ENCODE assay signal across 12 cellular contexts in the genomic region with DNA sequence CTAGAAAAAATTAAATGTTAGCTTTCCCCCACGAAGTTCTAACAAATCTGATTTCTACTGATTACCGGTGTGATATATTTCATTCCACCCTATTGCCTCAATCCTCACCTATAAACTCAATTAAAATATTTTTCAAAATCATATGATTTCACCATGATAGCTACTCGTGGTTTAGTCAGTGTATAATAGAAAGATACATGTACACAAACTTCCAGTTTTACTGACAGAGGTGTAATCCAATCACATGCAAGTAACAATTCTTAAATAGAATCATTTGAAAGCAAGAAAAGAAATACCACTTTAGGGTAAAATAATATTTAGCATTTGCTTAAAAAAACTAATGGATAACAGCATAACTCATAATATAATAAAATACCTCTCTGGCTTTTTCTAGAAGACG. TPM values are rescaled to one million over a fixed set of nuclear protein-coding genes. Genes with fewer than 3 reads are reported as not detected.
"Had no signal": no experiment of that assay in that cellular context is flagged by ENCODE, and none has a peak within 500 bp of the region (broad histone marks: within the 10 kb centered on the region; RNA-seq: fewer than 3 reads in every experiment).

No MANE protein-coding gene starts in this region.

- H3K9me3 ChIP-seq: HAP-1 had no signal

- H3K9me3 Mint-ChIP-seq: HFFc6 had no signal

- H3K4me1 ChIP-seq: HAP-1 had no signal

- H3K4me3 ChIP-seq: GM23248, HAP-1, K562 had no signal

- FAIRE-seq: K562 had no signal

- H3K4me3 Mint-ChIP-seq: HFFc6 had no signal

- DNase-seq: GM23248, GOT3, H7, HFFc6, IMR-90, KG1 had no signal

- H3K27ac Mint-ChIP-seq: HFFc6 had no signal

- H3K27ac ChIP-seq: GM23248, HL-60 had no signal

- ATAC-seq: HCT116, K562 had no signal

RNA-seq across cellular contexts. Expression of gene C12orf50, which starts 55.0 kb away (rescaled TPM):
- total RNA-seq: GM23248, H4, H7, HFFc6, HT1080, IMR-90 had no signal
